In genomic region chr10:29767958-29768357, GRCh38 we compare ENCODE assay signal across 22 cellular contexts.
A peak's percentile ranks its signal among the peaks of the same experiment; 100 is the strongest.
DNase-seq lines count a peak whose midpoint lies in the region; ATAC-seq, FAIRE-seq and TF ChIP-seq lines count a peak whose summit lies in the region.
"Had no signal": no experiment of that assay in that cellular context is flagged by ENCODE, and none has a peak within 500 bp of the region (broad histone marks: within the 10 kb centered on the region; RNA-seq: fewer than 3 reads in every experiment).

No MANE protein-coding gene starts in this region.

- no peak overlapping the region for H3T11ph ChIP-seq in H9 (ENCODE audit: low read length)

- H4K20me1 ChIP-seq in GM12878 (ENCODE audit: control insufficient read depth, insufficient read depth) (no peaks in the 10 kb centered on the region), H9 (ENCODE audit: control insufficient read depth, insufficient read depth, insufficient read length) (no peaks in the 10 kb centered on the region)

- TF ChIP-seq CTCF in GM12878 (IDR thresholded peaks at IDR 0.05 in 2 of 3, conservative IDR thresholded peaks at IDR 0.05 in 1 of 3; ENCODE audit: control insufficient read depth in 2 of 3, extremely low read depth in 1 of 3, insufficient read depth in 1 of 3, low read depth in 3 of 3, low read length in 3 of 3): no peak
- no peak for TF ChIP-seq CTCF in H9 (conservative IDR thresholded peaks at IDR 0.05)

- no peak overlapping the region for H2BK12ac ChIP-seq in H9 (ENCODE audit: insufficient read length, low read depth, low read length)

- H4K91ac ChIP-seq in H9 (ENCODE audit: insufficient read length, low read depth, low read length): no peak overlapping the region

- H3K4me3 ChIP-seq in GM12878: no peak overlapping the region
- H3K4me3 ChIP-seq in rectal smooth muscle tissue (ENCODE audit: low read length): no peak overlapping the region
- H3K4me3 ChIP-seq: SK-N-MC had no signal

- in situ Hi-C loops in GM12878 (cut with MboI): no loop called here

- no peak overlapping the region for H2BK20ac ChIP-seq in H9 (ENCODE audit: low read depth, low read length, poor library complexity, severe bottlenecking)

- H3K4me1 ChIP-seq in GM12878 (ENCODE audit: control insufficient read depth, insufficient read depth, low read length): no peaks in the 10 kb centered on the region
- peaks cover 11% of the 10 kb centered on the region for H3K4me1 ChIP-seq in rectal smooth muscle tissue (ENCODE audit: control insufficient read depth, insufficient read depth, low read length)
- no peaks in the 10 kb centered on the region for H3K4me1 ChIP-seq in H9 (ENCODE audit: insufficient read depth, low read length)

- H3K27me3 ChIP-seq in GM12878 (replicated peaks in 1 of 2; ENCODE audit: control insufficient read depth in 2 of 2, insufficient read depth in 2 of 2, low read length in 1 of 2): no peaks in the 10 kb centered on the region
- no peaks in the 10 kb centered on the region for H3K27me3 ChIP-seq in rectal smooth muscle tissue (ENCODE audit: control insufficient read depth, insufficient read depth, low read length)
- H3K27me3 ChIP-seq in H9 (ENCODE audit: insufficient read depth, low read length): no peaks in the 10 kb centered on the region

- RAD21 ChIA-PET in GM12878 (lab: Charles Lee; ENCODE audit: unreplicated experiment): no interaction called here

- H4K8ac ChIP-seq in H9 (replicated peaks; ENCODE audit: insufficient read length, low read depth, low read length): no peak overlapping the region

- no peak overlapping the region for H3K4ac ChIP-seq in H9 (ENCODE audit: low read depth, low read length)

- H3K27ac ChIP-seq in GM12878 (ENCODE audit: control insufficient read depth, insufficient read depth) (no peak overlapping the region), rectal smooth muscle tissue (ENCODE audit: low read depth, low read length) (peak overlapping the region; percentile 75), H9 (ENCODE audit: insufficient read length, low read depth, low read length) (no peak overlapping the region)
- H3K27ac ChIP-seq: RWPE1, SK-N-MC had no signal

- ATAC-seq in GM18511 (IDR thresholded peaks at IDR 0.05; ENCODE audit: unreplicated experiment) (peak; percentile 59), GM12878 (peak; percentile 76), GM18517 (IDR thresholded peaks at IDR 0.05; ENCODE audit: unreplicated experiment) (no peak), left colon (no peak)
- ATAC-seq: CD8-positive, alpha-beta T cell; HCT116 had no signal

- no peak overlapping the region for H3K23ac ChIP-seq in H9 (ENCODE audit: insufficient read length, low read depth, low read length)

- no peak for FAIRE-seq in GM12878 (lab: Jason Lieb, UNC)
- FAIRE-seq: G401.6 had no signal

- H3K36me3 Mint-ChIP-seq in H9 (ENCODE audit: insufficient read depth in 1 of 3, low read depth in 3 of 3): peaks cover 0 to 7% (median 4%) of the 10 kb centered on the region in 3 experiments; a peak in 5 of 7 replicates
- H3K36me3 Mint-ChIP-seq: CD8-positive, alpha-beta T cell had no signal

- intact Hi-C loops in GM12878 (cut with micrococcal nuclease; ENCODE audit: unreplicated experiment) (no loop called here), left colon (cut with DNase I, micrococcal nuclease) (no loop called here)

- H3K9me3 ChIP-seq in GM12878 (replicated peaks; ENCODE audit: control insufficient read depth, insufficient read depth, low read length) (no peaks in the 10 kb centered on the region), H9 (ENCODE audit: control insufficient read depth, low read depth, low read length) (no peaks in the 10 kb centered on the region)

- no peak overlapping the region for H3K18ac ChIP-seq in H9 (ENCODE audit: insufficient read length, low read depth, low read length)

- BruUV-seq in GM12878 (replicated peaks; lab: Mats Ljungman, UMichigan): no TSS peak

- no peak overlapping the region for H2AK5ac ChIP-seq in H9 (ENCODE audit: insufficient read length, low read length)

- H2BK120ac ChIP-seq in H9 (ENCODE audit: low read depth, low read length, poor library complexity, severe bottlenecking): no peak overlapping the region

- no peak for TF ChIP-seq RAD21 in GM12878 (IDR thresholded peaks at IDR 0.05; ENCODE audit: insufficient read depth, low read depth, low read length)

- H3K4me3 Mint-ChIP-seq in H9: no peak overlapping the region
- H3K4me3 Mint-ChIP-seq: CD8-positive, alpha-beta T cell had no signal

- 30% methylated on average over 4 of the region's 4 CpGs for WGBS in GM12878 (ENCODE audit: insufficient coverage, insufficient replicate concordance, low lambda C conversion rate, missing lambda C conversion rate)
- no CpG with 5 or more reads among the region's 4 CpGs for WGBS in H9 (ENCODE audit: extremely low coverage, insufficient read length, low lambda C conversion rate)

- H2BK15ac ChIP-seq in H9 (ENCODE audit: low read depth, low read length): no peak overlapping the region

- H3K9ac ChIP-seq in GM12878 (ENCODE audit: control insufficient read depth, insufficient read depth, low read length): no peak overlapping the region
- H3K9ac ChIP-seq in rectal smooth muscle tissue (ENCODE audit: low read length): no peak overlapping the region
- no peak overlapping the region for H3K9ac ChIP-seq in H9 (ENCODE audit: extremely low read depth, insufficient read length, low read length)

- H3K23me2 ChIP-seq in H9 (ENCODE audit: insufficient read length, low read depth, low read length, poor library complexity, severe bottlenecking): no peaks in the 10 kb centered on the region

- no peak overlapping the region for H3K27ac Mint-ChIP-seq in H9
- H3K27ac Mint-ChIP-seq: CD8-positive, alpha-beta T cell had no signal

- no peak overlapping the region for H3K14ac ChIP-seq in H9 (ENCODE audit: insufficient read depth, low read length)

- H3K9me3 Mint-ChIP-seq in H9: peaks cover 6 to 13% of the 10 kb centered on the region in 2 experiments
- H3K9me3 Mint-ChIP-seq: CD8-positive, alpha-beta T cell had no signal

- POLR2A ChIA-PET in GM12878 (lab: Charles Lee): no interaction called here

- no peak overlapping the region for H4K5ac ChIP-seq in H9 (ENCODE audit: insufficient read length, low read depth, low read length)

- H3K36me3 ChIP-seq in GM12878 (ENCODE audit: control insufficient read depth in 2 of 2, insufficient read depth in 2 of 2, low read length in 1 of 2): no peaks in the 10 kb centered on the region
- H3K36me3 ChIP-seq in rectal smooth muscle tissue (ENCODE audit: control insufficient read depth, insufficient read depth, low read length): no peaks in the 10 kb centered on the region

- CTCF ChIA-PET in GM12878 (lab: Yijun Ruan, JAX): no interaction called here

- TF ChIP-seq POLR2A in GM12878 (IDR thresholded peaks at IDR 0.05; ENCODE audit: low read depth, low read length): no peak

- H3K4me2 ChIP-seq in GM12878 (ENCODE audit: control insufficient read depth, insufficient read depth) (no peak overlapping the region), H9 (ENCODE audit: insufficient read depth, insufficient read length, low read length) (no peak overlapping the region)

- H3K27me3 Mint-ChIP-seq in H9 (ENCODE audit: low read depth): peaks cover 6% of the 10 kb centered on the region

- DNase-seq in RPMI7951 (ENCODE audit: low read depth) (peak; percentile 52), GM12878 (ENCODE audit: low read depth, low spot score) (no peak), NCI-H1417 treated with DMSO at 0.1 percent for 48 hours (lab: John Stamatoyannopoulos, UW) (no peak), H9 (no peak), left colon (no peak)
- DNase-seq: Calu3; CD8-positive, alpha-beta T cell; GOT3; IMR-90; NCI-H1694 treated with DMSO at 0.1 percent for 48 hours; NCI-H2081 treated with DMSO at 0.1 percent for 48 hours; NCI-H2171 treated with DMSO at 0.1 percent for 48 hours; NCI-H446; NCI-H526; SHP77 treated with DMSO at 0.1 percent for 48 hours had no signal

- no peaks in the 10 kb centered on the region for H3K79me2 ChIP-seq in GM12878 (ENCODE audit: control insufficient read depth, insufficient read depth, low read length)
- no peaks in the 10 kb centered on the region for H3K79me2 ChIP-seq in H9 (ENCODE audit: insufficient read depth, low read length)

- H2BK5ac ChIP-seq in H9 (ENCODE audit: insufficient read length, low read length): no peak overlapping the region

- no peak overlapping the region for H2AFZ ChIP-seq in GM12878 (ENCODE audit: control insufficient read depth, low read depth, low read length)
- no peak overlapping the region for H2AFZ ChIP-seq in H9 (ENCODE audit: low read length)

- TF ChIP-seq EP300 in GM12878 (IDR thresholded peaks at IDR 0.05; ENCODE audit: borderline replicate concordance in 1 of 2, control insufficient read depth in 1 of 2, low read depth in 2 of 2, low read length in 2 of 2): no peak

- H3K4me1 Mint-ChIP-seq in H9: peaks cover 5 to 13% of the 10 kb centered on the region in 2 experiments; a peak in 3 of 4 replicates

- H3K56ac ChIP-seq in H9 (ENCODE audit: insufficient read length, low read depth, low read length): no peak overlapping the region

- no peaks in the 10 kb centered on the region for H3K79me1 ChIP-seq in H9 (ENCODE audit: insufficient read depth, low read depth, low read length, poor library complexity, severe bottlenecking)

- SMC1A ChIA-PET in GM12878 (lab: Charles Lee; ENCODE audit: uncharacterized antibody, unreplicated experiment): no interaction called here

TF ChIP-seq in GM12878, 131 proteins besides CTCF, POLR2A, EP300 and RAD21:
- no peak for TF ChIP-seq NR2F1 (conservative IDR thresholded peaks at IDR 0.05)
- TF ChIP-seq PAX5 (IDR thresholded peaks at IDR 0.05; ENCODE audit: borderline replicate concordance, low read depth, low read length): no peak
- 0 out of 2 replicates have a peak, but pooled peaks have one; percentile 27 for TF ChIP-seq RFX5 (IDR thresholded peaks at IDR 0.05; ENCODE audit: low read depth, low read length)
- TF ChIP-seq MLLT1 (IDR thresholded peaks at IDR 0.05): no peak
- no peak for TF ChIP-seq RB1 (IDR thresholded peaks at IDR 0.05; ENCODE audit: borderline replicate concordance)
- no peak for TF ChIP-seq NBN (IDR thresholded peaks at IDR 0.05)
TF ChIP-seq in GM12878: peak in this region for 1.

Comparison
In these comparisons a context has a peak if more than half of its experiments do, and no peak if none do; other contexts are left out.
1. ATAC-seq: peak in GM18511 (single experiment) and GM12878 (single experiment); none in GM18517 (single experiment) and left colon (single experiment).